Comparison of ENCODE assay signal across 16 cellular contexts in the genomic region with DNA sequence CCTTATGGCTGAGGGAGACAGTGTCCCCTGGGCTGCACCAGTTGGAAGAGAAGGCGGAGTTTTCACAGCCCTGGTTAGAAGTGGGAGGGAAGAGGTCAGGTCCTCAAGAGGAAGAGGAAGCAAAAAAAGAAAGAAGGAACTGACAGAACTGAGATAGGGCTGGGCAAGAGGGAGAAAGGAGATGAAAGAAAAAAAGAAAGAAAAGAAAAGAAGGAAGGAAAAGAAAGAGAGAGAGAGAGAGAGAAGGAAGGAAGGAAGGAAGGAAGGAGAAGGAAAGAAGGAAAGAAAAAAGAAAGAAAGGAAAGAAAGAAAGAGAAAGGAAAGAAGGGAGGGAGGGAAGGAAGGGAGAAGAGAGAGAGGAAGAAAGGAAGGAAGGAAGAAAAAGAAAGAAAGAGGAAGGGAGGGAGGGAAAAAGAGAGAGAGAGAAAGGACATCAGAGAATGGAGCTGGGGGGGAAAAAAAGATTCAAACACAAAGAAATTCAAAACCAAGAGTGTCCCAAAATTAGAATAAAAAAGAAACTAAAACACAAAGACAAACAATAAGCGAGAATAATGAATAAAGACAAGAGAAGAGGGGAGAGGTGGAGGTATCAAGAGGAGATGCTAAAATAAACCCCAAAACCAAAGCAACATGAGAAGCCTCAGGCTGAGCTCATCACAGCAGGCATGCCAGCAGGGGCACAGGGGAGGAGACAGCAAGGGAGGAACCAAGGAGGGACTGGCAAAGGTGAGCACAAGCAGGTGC. TPM values are rescaled to one million over a fixed set of nuclear protein-coding genes. Genes with fewer than 3 reads are reported as not detected.
DNase-seq lines count a peak whose midpoint lies in the region; ATAC-seq lines count a peak whose summit lies in the region.
"Had no signal": no experiment of that assay in that cellular context is flagged by ENCODE, and none has a peak within 500 bp of the region (broad histone marks: within the 10 kb centered on the region; RNA-seq: fewer than 3 reads in every experiment).

No MANE protein-coding gene starts in this region.

- H3K4me3 ChIP-seq in MG63, result no peak overlapping the region
- H3K4me3 ChIP-seq: gastrocnemius medialis had no signal

- peaks cover under 1% of the 10 kb centered on the region for H3K36me3 Mint-ChIP-seq in effector memory CD8-positive, alpha-beta T cell (ENCODE audit: insufficient read depth)

- H3K36me3 ChIP-seq in MG63, result no peaks in the 10 kb centered on the region
- H3K36me3 ChIP-seq: gastrocnemius medialis had no signal

- ATAC-seq in effector memory CD8-positive, alpha-beta T cell (replicated peaks), result no peak
- ATAC-seq: activated CD4-positive, alpha-beta T cell treated with anti-CD3 and anti-CD28 coated beads for 36 hours; gastrocnemius medialis had no signal

- no peaks in the 10 kb centered on the region for H3K9me3 ChIP-seq in MG63
- H3K9me3 ChIP-seq: gastrocnemius medialis had no signal

- no peaks in the 10 kb centered on the region for H3K9me3 Mint-ChIP-seq in effector memory CD8-positive, alpha-beta T cell
- H3K9me3 Mint-ChIP-seq: CD4-positive, alpha-beta T cell; nephron progenitor cell had no signal

- no peak overlapping the region for H3K4me3 Mint-ChIP-seq in effector memory CD8-positive, alpha-beta T cell
- H3K4me3 Mint-ChIP-seq: activated CD4-positive, alpha-beta T cell treated with anti-CD3 and anti-CD28 coated beads for 36 hours; CD4-positive, alpha-beta T cell; nephron progenitor cell had no signal

- H3K27me3 ChIP-seq in MG63, result no peaks in the 10 kb centered on the region
- H3K27me3 ChIP-seq: gastrocnemius medialis had no signal

- H3K4me1 Mint-ChIP-seq in effector memory CD8-positive, alpha-beta T cell (ENCODE audit: low read depth in 2 of 2), result peaks cover under 1 to 19% of the 10 kb centered on the region in 2 donors

- peak; percentile 42 for DNase-seq in DMS79 treated with DMSO at 0.1 percent for 48 hours (lab: John Stamatoyannopoulos, UW)
- DNase-seq in DMS79 (lab: John Stamatoyannopoulos, UW), result no peak
- DNase-seq in HT-29 (ENCODE audit: low spot score), result peak; percentile 23
- DNase-seq in OCI-M1 (lab: John Stamatoyannopoulos, UW), result peak; percentile 61
- DNase-seq in effector memory CD8-positive, alpha-beta T cell, result no peak
- no peak for DNase-seq in kidney glomerular epithelial cell (lab: John Stamatoyannopoulos, UW)
- no peak for DNase-seq in MG63
- no peak for DNase-seq in DMS 273 (lab: John Stamatoyannopoulos, UW; ENCODE audit: unreplicated experiment)
- DNase-seq: 8988T; activated CD4-positive, alpha-beta T cell treated with anti-CD3 and anti-CD28 coated beads for 36 hours; activated T-cell treated with anti-CD3 and anti-CD28 coated beads, Interleukin-2, amount 50 U/mL, for 1 hour; CD4-positive, alpha-beta T cell; gastrocnemius medialis; mammary epithelial cell; NCI-H446 treated with DMSO at 0.1 percent for 48 hours; nephron progenitor cell had no signal

- H3K27ac Mint-ChIP-seq in effector memory CD8-positive, alpha-beta T cell, result peak overlapping the region; percentile 5 to 13
- H3K27ac Mint-ChIP-seq: activated CD4-positive, alpha-beta T cell treated with anti-CD3 and anti-CD28 coated beads for 36 hours; CD4-positive, alpha-beta T cell; nephron progenitor cell had no signal

- no peaks in the 10 kb centered on the region for H3K27me3 Mint-ChIP-seq in effector memory CD8-positive, alpha-beta T cell
- H3K27me3 Mint-ChIP-seq: activated CD4-positive, alpha-beta T cell treated with anti-CD3 and anti-CD28 coated beads for 36 hours; CD4-positive, alpha-beta T cell had no signal

RNA-seq across cellular contexts. Expression of a gene that starts 5.4 kb away (rescaled TPM):
- total RNA-seq in HT-29 (2014; rRNA removed; shearing (Covaris generic)), result 44.7 and 53.8 TPM in 2 replicates
- total RNA-seq in MG63 (2014; rRNA removed; shearing (Covaris generic); ENCODE audit: low replicate concordance), result 45.9 and 69.0 TPM in 2 replicates

Comparison
In these comparisons a context has a peak if more than half of its experiments do, and no peak if none do; other contexts are left out.
1. DNase-seq: peak in DMS79 treated with DMSO at 0.1 percent for 48 hours (single experiment), HT-29 (single experiment) and OCI-M1 (single experiment); none in DMS79 (single experiment), effector memory CD8-positive, alpha-beta T cell (0 of 3), kidney glomerular epithelial cell (single experiment), MG63 (single experiment) and DMS 273 (single experiment).